29 cellular contexts compared by ENCODE assay signal in genomic region chr1:83086346-83086745, GRCh38.
DNase-seq lines count a peak whose midpoint lies in the region; ATAC-seq and TF ChIP-seq lines count a peak whose summit lies in the region.
"Had no signal": no experiment of that assay in that cellular context is flagged by ENCODE, and none has a peak within 500 bp of the region (broad histone marks: within the 10 kb centered on the region; RNA-seq: fewer than 3 reads in every experiment).

No MANE protein-coding gene starts in this region.

- H3K27me3 ChIP-seq in adipocyte (replicated peaks; ENCODE audit: control insufficient read depth, insufficient read depth, low read length) = no peaks in the 10 kb centered on the region
- H3K27me3 ChIP-seq in foreskin keratinocyte = no peaks in the 10 kb centered on the region
- H3K27me3 ChIP-seq in thyroid gland = no peaks in the 10 kb centered on the region
- H3K27me3 ChIP-seq: esophagus muscularis mucosa had no signal

- TF ChIP-seq CTCF in foreskin keratinocyte (conservative IDR thresholded peaks at IDR 0.05) (no peak), thyroid gland (IDR thresholded peaks at IDR 0.05) (no peak)

- no peaks in the 10 kb centered on the region for H3K36me3 Mint-ChIP-seq in effector memory CD8-positive, alpha-beta T cell (ENCODE audit: insufficient read depth)
- H3K36me3 Mint-ChIP-seq: activated CD8-positive, alpha-beta memory T cell treated with anti-CD3 and anti-CD28 coated beads, Interleukin-2, amount 10 ng/mL, durations not matched to agents 7 days and 5 days; CD8-positive, alpha-beta T cell; type B pancreatic cell had no signal

- H3K27me3 Mint-ChIP-seq in effector memory CD8-positive, alpha-beta T cell = no peaks in the 10 kb centered on the region
- H3K27me3 Mint-ChIP-seq: activated CD8-positive, alpha-beta memory T cell treated with anti-CD3 and anti-CD28 coated beads, Interleukin-2, amount 10 ng/mL, durations not matched to agents 7 days and 5 days; type B pancreatic cell had no signal

- intact Hi-C loops in thyroid gland (cut with DNase I) = no loop called here

- H3K27ac ChIP-seq in foreskin keratinocyte (no peak overlapping the region), thyroid gland (no peak overlapping the region)
- H3K27ac ChIP-seq: esophagus muscularis mucosa, GM23248, RWPE1, WERI-Rb-1 had no signal

- no peak overlapping the region for H3K9ac ChIP-seq in adipocyte (ENCODE audit: low read length)
- H3K9ac ChIP-seq: GM23248 had no signal

- no peak overlapping the region for H3K27ac Mint-ChIP-seq in effector memory CD8-positive, alpha-beta T cell
- H3K27ac Mint-ChIP-seq: activated CD8-positive, alpha-beta memory T cell treated with anti-CD3 and anti-CD28 coated beads, Interleukin-2, amount 10 ng/mL, durations not matched to agents 7 days and 5 days; activated naive CD4-positive, alpha-beta T cell treated with anti-CD3 and anti-CD28 coated beads for 36 hours; CD8-positive, alpha-beta T cell; type B pancreatic cell had no signal

- ATAC-seq in foreskin keratinocyte (peak; percentile 18), GM21825 (IDR thresholded peaks at IDR 0.05; ENCODE audit: unreplicated experiment) (no peak)
- ATAC-seq in effector memory CD8-positive, alpha-beta T cell (replicated peaks) = no peak
- ATAC-seq: activated CD8-positive, alpha-beta memory T cell treated with anti-CD3 and anti-CD28 coated beads, Interleukin-2, amount 10 ng/mL, durations not matched to agents 7 days and 5 days; CD8-positive, alpha-beta T cell; SK-N-SH treated with all-trans-retinoic acid at 6 μM for 48 hours had no signal

- no peaks in the 10 kb centered on the region for H3K36me3 ChIP-seq in adipocyte (ENCODE audit: control insufficient read depth, insufficient read depth, low read length, severe bottlenecking)
- no peaks in the 10 kb centered on the region for H3K36me3 ChIP-seq in thyroid gland
- H3K36me3 ChIP-seq: esophagus muscularis mucosa, WERI-Rb-1 had no signal

- no peak overlapping the region for H3K4me3 Mint-ChIP-seq in effector memory CD8-positive, alpha-beta T cell
- H3K4me3 Mint-ChIP-seq: activated CD8-positive, alpha-beta memory T cell treated with anti-CD3 and anti-CD28 coated beads, Interleukin-2, amount 10 ng/mL, durations not matched to agents 7 days and 5 days; activated naive CD4-positive, alpha-beta T cell treated with anti-CD3 and anti-CD28 coated beads for 36 hours; CD8-positive, alpha-beta T cell; neural crest cell; type B pancreatic cell had no signal

- WGBS in thyroid gland, 2 donors = 16 to 28% methylated on average over 2 of the region's 2 CpGs

- peaks cover 1 to 5% of the 10 kb centered on the region in 2 donors for H3K9me3 Mint-ChIP-seq in effector memory CD8-positive, alpha-beta T cell
- H3K9me3 Mint-ChIP-seq: activated naive CD4-positive, alpha-beta T cell treated with anti-CD3 and anti-CD28 coated beads for 36 hours; CD8-positive, alpha-beta T cell had no signal

- no peak overlapping the region for H3K4me3 ChIP-seq in adipocyte (ENCODE audit: low read length)
- no peak overlapping the region for H3K4me3 ChIP-seq in thyroid gland (replicated peaks in 1 of 3)
- H3K4me3 ChIP-seq: esophagus muscularis mucosa, GM23248 had no signal

- H3K9me3 ChIP-seq in adipocyte (ENCODE audit: control insufficient read depth, low read length) (no peaks in the 10 kb centered on the region), thyroid gland (no peaks in the 10 kb centered on the region)
- H3K9me3 ChIP-seq: esophagus muscularis mucosa had no signal

- peak; percentile 43 for DNase-seq in DMS53 (lab: John Stamatoyannopoulos, UW)
- no peak for DNase-seq in DMS53 treated with DMSO at 0.1 percent for 48 hours (lab: John Stamatoyannopoulos, UW; ENCODE audit: unreplicated experiment)
- DNase-seq in adipocyte (ENCODE audit: low read depth) = peak; percentile 39
- DNase-seq in foreskin keratinocyte = peak in 1 of 2 donors; percentile 28
- DNase-seq in thyroid gland = peak; percentile 21 to 42
- DNase-seq in activated CD4-positive, CD25-positive, alpha-beta regulatory T cell (lab: John Stamatoyannopoulos, UW) = no peak
- DNase-seq in effector memory CD8-positive, alpha-beta T cell = no peak
- DNase-seq: activated CD4-positive, alpha-beta T cell treated with anti-CD3 and anti-CD28 coated beads, Interleukin-2, amount 50 U/mL, for 1 hour; activated CD8-positive, alpha-beta memory T cell treated with anti-CD3 and anti-CD28 coated beads, Interleukin-2, amount 10 ng/mL, durations not matched to agents 7 days and 5 days; activated naive CD4-positive, alpha-beta T cell treated with anti-CD3 and anti-CD28 coated beads for 36 hours; AML-193; amygdala; CD8-positive, alpha-beta T cell; DMS153; GDM1; GM23248; Kasumi-1; NCI-H1092; NCI-H187; NCI-H2171 treated with DMSO at 0.1 percent for 48 hours; NCI-H526; stimulated activated CD8-positive, alpha-beta memory T cell treated with anti-CD3 and anti-CD28 coated beads, Interleukin-4, amount 100 ng/mL, for 48 hours; WERI-Rb-1 had no signal

- no peaks in the 10 kb centered on the region for H3K4me1 Mint-ChIP-seq in effector memory CD8-positive, alpha-beta T cell (ENCODE audit: low read depth in 2 of 2)
- H3K4me1 Mint-ChIP-seq: activated CD8-positive, alpha-beta memory T cell treated with anti-CD3 and anti-CD28 coated beads, Interleukin-2, amount 10 ng/mL, durations not matched to agents 7 days and 5 days; neural crest cell had no signal

- no peak for TF ChIP-seq POLR2A in thyroid gland (IDR thresholded peaks at IDR 0.05)

- H3K4me1 ChIP-seq in adipocyte (ENCODE audit: control insufficient read depth, insufficient read depth, low read length) (no peaks in the 10 kb centered on the region), foreskin keratinocyte (no peaks in the 10 kb centered on the region), thyroid gland (no peaks in the 10 kb centered on the region)
- H3K4me1 ChIP-seq: esophagus muscularis mucosa had no signal

Comparison
In these comparisons a context has a peak if more than half of its experiments do, and no peak if none do; other contexts are left out.
1. DNase-seq: peak in DMS53 (single experiment), adipocyte (single experiment) and thyroid gland (2 of 2); none in DMS53 treated with DMSO at 0.1 percent for 48 hours (single experiment), activated CD4-positive, CD25-positive, alpha-beta regulatory T cell (0 of 4) and effector memory CD8-positive, alpha-beta T cell (0 of 3).